In genomic region chr1:213125686-213126085, GRCh38 we compare ENCODE assay signal across 30 cellular contexts.
"Had no signal": no experiment of that assay in that cellular context is flagged by ENCODE, and none has a peak within 500 bp of the region (broad histone marks: within the 10 kb centered on the region; RNA-seq: fewer than 3 reads in every experiment).

No MANE protein-coding gene starts in this region.

- DNase-seq: naive thymus-derived CD8-positive, alpha-beta T cell; nephron progenitor cell; nucleus accumbens; ovary; posterior cingulate gyrus; psoas muscle; right cardiac atrium; right lobe of liver; sigmoid colon; small intestine; stimulated activated CD4-positive, alpha-beta T cell treated with anti-CD3 and anti-CD28 coated beads, Interleukin-15, amount 100 ng/mL, for 24 hours; stimulated activated CD4-positive, alpha-beta T cell treated with anti-CD3 and anti-CD28 coated beads, Interleukin-2, amount 100 ng/mL, for 24 hours; stimulated activated CD4-positive, alpha-beta T cell treated with anti-CD3 and anti-CD28 coated beads, Interleukin-2, amount 100 ng/mL, for 48 hours; stimulated activated CD4-positive, alpha-beta T cell treated with anti-CD3 and anti-CD28 coated beads, Interleukin-4, amount 100 ng/mL, for 24 hours; stimulated activated naive CD4-positive, alpha-beta T cell treated with Interleukin-2 at 50 U/mL for 16 hours; stomach; thyroid gland; trophoblast cell; upper lobe of left lung had no signal

- H3K36me3 ChIP-seq: neutrophil, ovary, right lobe of liver, sigmoid colon, stomach, thoracic aorta, thyroid gland, tibial nerve, vagina had no signal

- H3K4me1 Mint-ChIP-seq: nephron progenitor cell; neural crest cell; stimulated activated memory B cell treated with anti-CD40 and anti-IgM and Interleukin-4, amounts not matched to agents 10 μg/mL and 1 μg/mL and 100 μg/mL, for 72 hours had no signal

- H3K79me2 ChIP-seq: parathyroid adenoma had no signal

- H3K27me3 ChIP-seq: neutrophil, ovary, right lobe of liver, sigmoid colon, stomach, thyroid gland, tibial nerve, upper lobe of left lung, vagina had no signal

- H3K9me3 Mint-ChIP-seq: naive thymus-derived CD8-positive, alpha-beta T cell; natural killer cell treated with Interleukin-12 subunit alpha and Interleukin-12 subunit beta and Interleukin-15 and Interleukin-18, amount 100 ng/mL, for 72 hours; neural crest cell; stimulated activated memory B cell treated with anti-CD40 and anti-IgM and Interleukin-4, amounts not matched to agents 10 μg/mL and 1 μg/mL and 100 μg/mL, for 72 hours; stimulated activated naive CD8-positive, alpha-beta T cell treated with anti-CD3 and anti-CD28 coated beads, Interleukin-15, Interleukin-2, amounts not matched to agents 100 ng/mL and 50 ng/mL, for 24 hours had no signal

- H3K9me3 ChIP-seq: neutrophil, ovary, psoas muscle, right lobe of liver, sigmoid colon, stomach, thoracic aorta, thyroid gland, tibial nerve, upper lobe of left lung, vagina had no signal

- ATAC-seq: naive thymus-derived CD8-positive, alpha-beta T cell; natural killer cell treated with Interleukin-12 subunit alpha and Interleukin-12 subunit beta and Interleukin-15 and Interleukin-18, amount 100 ng/mL, for 72 hours; psoas muscle; right cardiac atrium; right lobe of liver; stimulated activated memory B cell treated with anti-CD40 and anti-IgM and Interleukin-4, amounts not matched to agents 10 μg/mL and 1 μg/mL and 100 μg/mL, for 72 hours had no signal

- FAIRE-seq: small intestine, urothelium cell line had no signal

- H3K4me3 ChIP-seq: ovary, psoas muscle, right lobe of liver, sigmoid colon, stomach, thoracic aorta, thyroid gland, tibial nerve, upper lobe of left lung, vagina had no signal

- H3K27ac ChIP-seq: neutrophil, ovary, parathyroid adenoma, psoas muscle, right lobe of liver, sigmoid colon, stomach, thoracic aorta, thyroid gland, tibial nerve, upper lobe of left lung, vagina had no signal

- H3K4me3 Mint-ChIP-seq: naive thymus-derived CD8-positive, alpha-beta T cell; natural killer cell treated with Interleukin-12 subunit alpha and Interleukin-12 subunit beta and Interleukin-15 and Interleukin-18, amount 100 ng/mL, for 72 hours; nephron progenitor cell; neural crest cell; stimulated activated memory B cell treated with anti-CD40 and anti-IgM and Interleukin-4, amounts not matched to agents 10 μg/mL and 1 μg/mL and 100 μg/mL, for 72 hours; stimulated activated naive CD8-positive, alpha-beta T cell treated with anti-CD3 and anti-CD28 coated beads, Interleukin-15, Interleukin-2, amounts not matched to agents 100 ng/mL and 50 ng/mL, for 24 hours had no signal

- H3K27me3 Mint-ChIP-seq: naive thymus-derived CD8-positive, alpha-beta T cell; natural killer cell treated with Interleukin-12 subunit alpha and Interleukin-12 subunit beta and Interleukin-15 and Interleukin-18, amount 100 ng/mL, for 72 hours; progenitor cell of endocrine pancreas; stimulated activated memory B cell treated with anti-CD40 and anti-IgM and Interleukin-4, amounts not matched to agents 10 μg/mL and 1 μg/mL and 100 μg/mL, for 72 hours; stimulated activated naive CD8-positive, alpha-beta T cell treated with anti-CD3 and anti-CD28 coated beads, Interleukin-15, Interleukin-2, amounts not matched to agents 100 ng/mL and 50 ng/mL, for 24 hours had no signal

- H2AFZ ChIP-seq: parathyroid adenoma had no signal

- H3K4me1 ChIP-seq: parathyroid adenoma, thyroid gland, tibial nerve, upper lobe of left lung, vagina had no signal

- H3K9ac ChIP-seq: parathyroid adenoma had no signal

- H3K27ac Mint-ChIP-seq: natural killer cell treated with Interleukin-12 subunit alpha and Interleukin-12 subunit beta and Interleukin-15 and Interleukin-18, amount 100 ng/mL, for 72 hours; nephron progenitor cell; progenitor cell of endocrine pancreas; stimulated activated memory B cell treated with anti-CD40 and anti-IgM and Interleukin-4, amounts not matched to agents 10 μg/mL and 1 μg/mL and 100 μg/mL, for 72 hours; stimulated activated naive CD8-positive, alpha-beta T cell treated with anti-CD3 and anti-CD28 coated beads, Interleukin-15, Interleukin-2, amounts not matched to agents 100 ng/mL and 50 ng/mL, for 24 hours had no signal

- H3K36me3 Mint-ChIP-seq: natural killer cell treated with Interleukin-12 subunit alpha and Interleukin-12 subunit beta and Interleukin-15 and Interleukin-18, amount 100 ng/mL, for 72 hours had no signal
